In genomic region chr6:166532302-166532701, GRCh38 we compare ENCODE assay signal across 23 cellular contexts. TPM values are rescaled to one million over a fixed set of nuclear protein-coding genes. Genes with fewer than 3 reads are reported as not detected.
DNase-seq lines count a peak whose midpoint lies in the region; ATAC-seq, FAIRE-seq and TF ChIP-seq lines count a peak whose summit lies in the region.
"Had no signal": no experiment of that assay in that cellular context is flagged by ENCODE, and none has a peak within 500 bp of the region (broad histone marks: within the 10 kb centered on the region; RNA-seq: fewer than 3 reads in every experiment).

No MANE protein-coding gene starts in this region.

- BruUV-seq in MCF 10A (replicated peaks; lab: Mats Ljungman, UMichigan) (no TSS peak), mammary epithelial cell (replicated peaks; lab: Mats Ljungman, UMichigan) (no TSS peak)

- in situ Hi-C loops in mammary epithelial cell (cut with MboI; ENCODE audit: low sequenced_read_pairs in 2 of 2) = no loop called here

- H3K14ac ChIP-seq in H1 (ENCODE audit: insufficient read length) = no peak overlapping the region

- H3K36me3 ChIP-seq in mammary epithelial cell (ENCODE audit: insufficient read depth, low read length) (peaks cover 2% of the 10 kb centered on the region), H1 (ENCODE audit: control insufficient read depth in 2 of 4, insufficient read depth in 4 of 4, low read length in 3 of 4) (peaks cover 0 to 16% (median 0%) of the 10 kb centered on the region in 4 experiments; a peak in 3 of 8 replicates)
- H3K36me3 ChIP-seq: HAP-1 had no signal

- H2BK5ac ChIP-seq in H1 (ENCODE audit: low read depth, low read length) = no peak overlapping the region

- H2AFZ ChIP-seq in mammary epithelial cell (ENCODE audit: low read depth, low read length) (no peak overlapping the region), H1 (ENCODE audit: low read length) (no peak overlapping the region)
- H2AFZ ChIP-seq: GM23338 had no signal

- H3K4ac ChIP-seq in H1 (replicated peaks; ENCODE audit: insufficient read length, low read depth, low read length) = no peak overlapping the region

- no peaks in the 10 kb centered on the region for H3K9me3 ChIP-seq in mammary epithelial cell (replicated peaks; ENCODE audit: insufficient read depth, low read length)
- no peaks in the 10 kb centered on the region for H3K9me3 ChIP-seq in H1 (ENCODE audit: insufficient read depth in 2 of 2, low read depth in 1 of 2, low read length in 1 of 2)
- H3K9me3 ChIP-seq: A549, HAP-1 had no signal

- ATAC-seq in HG03460 (IDR thresholded peaks at IDR 0.05; ENCODE audit: unreplicated experiment) = no peak
- ATAC-seq: A549, GM23338 had no signal

- no peak overlapping the region for H3K4me3 Mint-ChIP-seq in MCF 10A (ENCODE audit: unreplicated experiment)
- H3K4me3 Mint-ChIP-seq: CD4-positive, alpha-beta memory T cell; GM23338; HFFc6 had no signal

- no peaks in the 10 kb centered on the region for H3K4me1 ChIP-seq in mammary epithelial cell (ENCODE audit: insufficient read depth, low read length)
- no peaks in the 10 kb centered on the region for H3K4me1 ChIP-seq in H1 (replicated peaks in 1 of 4; ENCODE audit: control insufficient read depth in 3 of 4, insufficient read depth in 4 of 4, low read length in 3 of 4)
- H3K4me1 ChIP-seq: HAP-1 had no signal

- dilution Hi-C loops in mammary epithelial cell (cut with HindIII; ENCODE audit: low sequenced_read_pairs) = no loop called here

- no peak for FAIRE-seq in H1 (lab: Jason Lieb, UNC)
- FAIRE-seq: A549, G401.6, GM12892, H54 had no signal

- no peak overlapping the region for H2BK15ac ChIP-seq in H1 (ENCODE audit: low read length)

- no peak overlapping the region for H2AK5ac ChIP-seq in H1 (ENCODE audit: low read depth, low read length)

- peak overlapping the region; percentile 11; the same call in 1 of the 2 replicates for H4K8ac ChIP-seq in H1 (ENCODE audit: extremely low read depth, insufficient read depth, low read length)

- H2BK20ac ChIP-seq in H1 (ENCODE audit: low read length) = no peak overlapping the region

- H2BK12ac ChIP-seq in H1 (ENCODE audit: low read depth, low read length) = no peak overlapping the region

- intact Hi-C loops in MCF 10A (cut with micrococcal nuclease) = no loop called here
- intact Hi-C loops in mammary epithelial cell (cut with micrococcal nuclease) = no loop called here

- no peak overlapping the region for H4K91ac ChIP-seq in H1 (replicated peaks; ENCODE audit: insufficient read length, low read length)

- no peak for TF ChIP-seq EP300 in H1 (IDR thresholded peaks at IDR 0.05; ENCODE audit: borderline replicate concordance in 1 of 2, low read depth in 2 of 2, low read length in 2 of 2)

- no peaks in the 10 kb centered on the region for H3K23me2 ChIP-seq in H1 (ENCODE audit: low read depth, low read length)

- no peaks in the 10 kb centered on the region; the same call in 1 of the 2 replicates for H3K79me1 ChIP-seq in H1 (ENCODE audit: low read depth, low read length)

- 96% methylated on average over 11 of the region's 12 CpGs for WGBS in mammary epithelial cell (ENCODE audit: low coverage, missing lambda C conversion rate)
- 87% methylated on average over 12 of the region's 12 CpGs; no CpG with 5 or more reads in 1 of the 2 experiments for WGBS in H1 (ENCODE audit: extremely low coverage in 1 of 2, insufficient coverage in 1 of 2, insufficient read length in 1 of 2, insufficient replicate concordance in 2 of 2, low coverage in 1 of 2, low lambda C conversion rate in 2 of 2, missing lambda C conversion rate in 1 of 2), 2 experiments

- H3K23ac ChIP-seq in H1 (ENCODE audit: insufficient read length) = no peak overlapping the region

- H3K27ac Mint-ChIP-seq in MCF 10A (ENCODE audit: low read depth, unreplicated experiment) = peak overlapping the region; percentile 64
- H3K27ac Mint-ChIP-seq: CD4-positive, alpha-beta memory T cell; GM23338; HFFc6 had no signal

- H3K9ac ChIP-seq in mammary epithelial cell (ENCODE audit: insufficient read depth, low read length) (no peak overlapping the region), H1 (replicated peaks in 1 of 4; ENCODE audit: extremely low read depth in 1 of 4, low read depth in 3 of 4, low read length in 3 of 4) (no peak overlapping the region)

- CTCF ChIA-PET in MCF 10A (lab: Yijun Ruan, JAX) = interaction anchor here (0.7 kb wide), 1 partner anchor 166 kb away, joined by 4 read pairs; no protein-coding TSS in a partner anchor
- CTCF ChIA-PET in mammary epithelial cell (lab: Charles Lee; ENCODE audit: low non-redundant PET) = no interaction called here
- CTCF ChIA-PET in RWPE1 (lab: Yijun Ruan, JAX) = interaction anchor here (1.6 kb wide), 1 partner anchor 17 kb away, joined by 3 read pairs; no protein-coding TSS in a partner anchor
- CTCF ChIA-PET in H1 (lab: Charles Lee; ENCODE audit: partially characterized antibody) = no interaction called here

- no peak overlapping the region for H2BK120ac ChIP-seq in H1 (replicated peaks; ENCODE audit: low read depth, low read length)

- TF ChIP-seq POLR2A in H1 (IDR thresholded peaks at IDR 0.05; ENCODE audit: control extremely low read depth in 1 of 2, low read depth in 2 of 2, low read length in 2 of 2) = no peak

- H3K4me2 ChIP-seq in mammary epithelial cell (ENCODE audit: insufficient read depth, low read depth, low read length) (no peak overlapping the region), H1 (ENCODE audit: insufficient read depth in 1 of 2, low read depth in 2 of 2, low read length in 2 of 2) (no peak overlapping the region)
- H3K4me2 ChIP-seq: A549, GM23338 had no signal

- H3K27me3 ChIP-seq in mammary epithelial cell (ENCODE audit: insufficient read depth, low read length) (no peaks in the 10 kb centered on the region), H1 (replicated peaks in 1 of 4; ENCODE audit: control insufficient read depth in 3 of 4, extremely low read depth in 1 of 4, insufficient read depth in 3 of 4, low read length in 3 of 4) (no peaks in the 10 kb centered on the region)

- no peaks in the 10 kb centered on the region for H4K20me1 ChIP-seq in mammary epithelial cell (ENCODE audit: insufficient read depth, low read length)
- H4K20me1 ChIP-seq in H1 (replicated peaks in 1 of 2; ENCODE audit: control insufficient read depth in 1 of 2, insufficient read depth in 2 of 2, low read length in 2 of 2) = peaks cover 0 to under 1% of the 10 kb centered on the region in 2 experiments

- H4K5ac ChIP-seq in H1 (ENCODE audit: insufficient read length, low read depth, low read length) = no peak overlapping the region

- no peaks in the 10 kb centered on the region for H3K4me1 Mint-ChIP-seq in MCF 10A (ENCODE audit: insufficient read depth, unreplicated experiment)
- H3K4me1 Mint-ChIP-seq: CD4-positive, alpha-beta memory T cell had no signal

- TF ChIP-seq CTCF in MCF 10A (IDR thresholded peaks at IDR 0.05; ENCODE audit: unreplicated experiment) = no peak
- no peak for TF ChIP-seq CTCF in mammary epithelial cell (conservative IDR thresholded peaks at IDR 0.05 in 1 of 2, IDR thresholded peaks at IDR 0.05 in 1 of 2; ENCODE audit: extremely low read depth in 1 of 2, insufficient read depth in 1 of 2, low read depth in 1 of 2, low read length in 2 of 2)
- TF ChIP-seq CTCF in RWPE1 (conservative IDR thresholded peaks at IDR 0.05; ENCODE audit: low read depth) = no peak
- no peak for TF ChIP-seq CTCF in H1 (IDR thresholded peaks at IDR 0.05; ENCODE audit: control extremely low read depth in 1 of 3, insufficient read depth in 1 of 3, low read depth in 1 of 3, low read length in 3 of 3)

- H3K27ac ChIP-seq in mammary epithelial cell (ENCODE audit: insufficient read depth, low read depth, low read length) (no peak overlapping the region), RWPE1 (peak overlapping the region; percentile 22; the same call in 1 of the 2 replicates), H1 (ENCODE audit: low read depth, low read length) (no peak overlapping the region)
- H3K27ac ChIP-seq: A549 had no signal

- no peaks in the 10 kb centered on the region for H3K9me3 Mint-ChIP-seq in MCF 10A (ENCODE audit: unreplicated experiment)
- H3K9me3 Mint-ChIP-seq: CD4-positive, alpha-beta memory T cell; GM23338; HFFc6 had no signal

- no peaks in the 10 kb centered on the region for H3K27me3 Mint-ChIP-seq in MCF 10A (ENCODE audit: insufficient read depth, unreplicated experiment)

- no peak overlapping the region for H3K18ac ChIP-seq in H1 (ENCODE audit: extremely low read depth, low read length)

- H3K56ac ChIP-seq in H1 (replicated peaks; ENCODE audit: insufficient read length, low read depth, low read length) = no peak overlapping the region

- TF ChIP-seq RAD21 in H1 (IDR thresholded peaks at IDR 0.05 in 1 of 2, conservative IDR thresholded peaks at IDR 0.05 in 1 of 2; ENCODE audit: low read depth in 2 of 2, low read length in 2 of 2) = no peak

- H3K36me3 Mint-ChIP-seq in MCF 10A (ENCODE audit: insufficient read depth, unreplicated experiment) = peaks cover 90% of the 10 kb centered on the region

- POLR2A ChIA-PET in MCF 10A (lab: Yijun Ruan, JAX) (no interaction called here), RWPE1 (lab: Yijun Ruan, JAX; ENCODE audit: low non-redundant PET) (no interaction called here), H1 (lab: Charles Lee; ENCODE audit: partially characterized antibody) (interaction anchor here (0.9 kb wide), 1 partner anchor 41 kb away, joined by 3 read pairs; no protein-coding TSS in a partner anchor)

- DNase-seq in MCF 10A (ENCODE audit: unreplicated experiment) (no peak), mammary epithelial cell (no peak), RWPE1 (ENCODE audit: low spot score) (no peak), H1 (ENCODE audit: low read depth in 1 of 2, low spot score in 2 of 2) (no peak), mesenteric fat pad (ENCODE audit: low spot score) (peak; percentile 62), HuH-7 (ENCODE audit: low spot score) (no peak), AG20443 (ENCODE audit: low spot score) (no peak)
- DNase-seq: 8988T; ACHN; C1 segment of cervical spinal cord; Calu3; CD4-positive, alpha-beta memory T cell; COR-L47; DMS53; DMS79 treated with DMSO at 0.1 percent for 48 hours; HFFc6 had no signal

- H3K79me2 ChIP-seq in mammary epithelial cell (ENCODE audit: insufficient read depth, low read length) = no peaks in the 10 kb centered on the region
- no peaks in the 10 kb centered on the region for H3K79me2 ChIP-seq in H1 (ENCODE audit: control insufficient read depth in 1 of 2, insufficient read depth in 2 of 2, low read length in 2 of 2)

- no peak overlapping the region for H3K4me3 ChIP-seq in mammary epithelial cell (replicated peaks in 1 of 3; ENCODE audit: insufficient read depth in 1 of 3, low read depth in 2 of 3, low read length in 3 of 3)
- no peak overlapping the region for H3K4me3 ChIP-seq in H1 (ENCODE audit: extremely low read depth in 1 of 4, insufficient read depth in 2 of 4, low read depth in 3 of 4, low read length in 4 of 4)
- H3K4me3 ChIP-seq: A549, GM23338, HAP-1 had no signal

RNA-seq across cellular contexts. Expression of gene RAMACL, which starts 54.2 kb away (rescaled TPM):
- total RNA-seq in MCF 10A (2022) = 5.3 and 5.8 TPM in 2 replicates
- total RNA-seq in mammary epithelial cell = 1 to 10 TPM in 1 of 2 donors, under 1 TPM in 1; 0.83 to 3.7 TPM
- polyA plus RNA-seq in mammary epithelial cell = 0.15 TPM
- polyA minus RNA-seq in mammary epithelial cell = not detected
- 0.34 and 0.97 TPM in 2 replicates for total RNA-seq in H1 (2021; fragmentation: NEBNext Ultra II Directional; extraction: Animal tissue kit (Norgen Biotek cat#: 25700))
- 0.23 TPM in 1 of 2 replicates, not detected in the other for polyA plus RNA-seq in H1 (2011; rRNA removed)
- polyA plus RNA-seq in H1 (2011; cell fraction: cytosol; rRNA removed) = 0.12 TPM
- 0.30 TPM for polyA plus RNA-seq in H1 (2011; cell fraction: nucleus; rRNA removed)
- 0.51 to 0.72 TPM (median 0.62 TPM) in 4 replicates for polyA plus RNA-seq in H1 (2012, experiment 1 of 2)
- 0.14 TPM for polyA plus RNA-seq in H1 (2012, experiment 2 of 2)
- 0.16 TPM for polyA plus RNA-seq in H1 (2013, experiment 1 of 2)
- 0.18 TPM for polyA plus RNA-seq in H1 (2013, experiment 2 of 2)
- polyA minus RNA-seq in H1 (2011; rRNA and poly(A)+ RNA removed) = 2.4 and 2.5 TPM in 2 replicates
- not detected for polyA minus RNA-seq in H1 (2011; cell fraction: cytosol; rRNA and poly(A)+ RNA removed)
- 7.8 TPM for polyA minus RNA-seq in H1 (2011; cell fraction: nucleus; rRNA and poly(A)+ RNA removed)
- total RNA-seq in mesenteric fat pad = 3.2 TPM

Comparison
In these comparisons a context has a peak if more than half of its experiments do, and no peak if none do; other contexts are left out.
1. CTCF ChIA-PET loops: an anchor here in MCF 10A (0.7 kb wide) and RWPE1 (1.6 kb wide); none called in mammary epithelial cell and H1.